In the genomic region with DNA sequence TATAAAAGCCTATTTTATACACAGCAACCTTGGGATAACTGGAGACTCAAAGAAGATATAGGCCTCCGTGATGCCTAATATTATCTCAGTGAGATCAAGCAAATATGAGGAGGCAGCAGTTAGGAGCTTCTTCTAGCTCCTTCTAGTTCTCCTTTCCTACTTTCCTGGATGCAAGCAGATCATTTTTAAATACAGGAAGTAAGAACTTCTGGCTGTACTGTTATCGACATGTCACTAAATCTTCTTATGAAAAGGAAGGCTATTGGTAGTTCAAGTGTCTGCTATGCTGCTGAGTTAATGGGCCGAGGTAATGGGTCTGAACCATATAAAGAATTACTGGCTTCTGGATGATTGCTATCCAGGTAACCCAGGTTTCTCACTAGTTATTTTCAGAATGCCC, we compare ENCODE assay signal across 23 cellular contexts.
"Had no signal": no experiment of that assay in that cellular context is flagged by ENCODE, and none has a peak within 500 bp of the region (broad histone marks: within the 10 kb centered on the region; RNA-seq: fewer than 3 reads in every experiment).

No MANE protein-coding gene starts in this region.

- H3K4me1 ChIP-seq: body of pancreas, gastrocnemius medialis, heart left ventricle, left ventricle myocardium inferior, tibial artery, uterus had no signal

- DNase-seq: activated CD4-positive, alpha-beta memory T cell treated with anti-CD3 and anti-CD28 coated beads, Interleukin-2, amount 10 ng/mL, durations not matched to agents 7 days and 5 days; activated CD4-positive, alpha-beta T cell treated with anti-CD3 and anti-CD28 coated beads for 48 hours; activated CD4-positive, CD25-positive, alpha-beta regulatory T cell; activated CD8-positive, alpha-beta memory T cell treated with anti-CD3 and anti-CD28 coated beads, Interleukin-2, amount 10 ng/mL, durations not matched to agents 7 days and 5 days; activated naive CD4-positive, alpha-beta T cell treated with Interleukin-2 at 50 U/mL for 16 hours; activated T-cell treated with anti-CD3 and anti-CD28 coated beads, Interleukin-2, amount 50 U/mL, for 1 hour; body of pancreas; gastrocnemius medialis; heart left ventricle; kidney glomerular epithelial cell; left ventricle myocardium inferior; mammary epithelial cell; occipital lobe; stimulated activated CD4-positive, alpha-beta T cell treated with anti-CD3 and anti-CD28 coated beads, Interleukin-1b, Interleukin-23, amount 100 ng/mL, for 48 hours; stimulated activated CD8-positive, alpha-beta memory T cell treated with anti-CD3 and anti-CD28 coated beads, Interleukin-4, amount 100 ng/mL, for 48 hours; stimulated activated naive CD4-positive, alpha-beta T cell treated with Interleukin-2 at 50 U/mL for 16 hours; substantia nigra; tibial artery; uterus had no signal

- H3K9me3 ChIP-seq: body of pancreas, gastrocnemius medialis, heart left ventricle, left ventricle myocardium inferior, tibial artery, uterus had no signal

- FAIRE-seq: colon, endometrium, TTC549 had no signal

- H3K4me3 ChIP-seq: body of pancreas, gastrocnemius medialis, heart left ventricle, left ventricle myocardium inferior, tibial artery, uterus had no signal

- H3K27ac ChIP-seq: body of pancreas, gastrocnemius medialis, heart left ventricle, left ventricle myocardium inferior, tibial artery, uterus had no signal

- H3K27me3 ChIP-seq: body of pancreas, gastrocnemius medialis, heart left ventricle, tibial artery, uterus had no signal

- H3K36me3 ChIP-seq: gastrocnemius medialis, left ventricle myocardium inferior, uterus had no signal

- ATAC-seq: activated CD8-positive, alpha-beta memory T cell treated with anti-CD3 and anti-CD28 coated beads, Interleukin-2, amount 10 ng/mL, durations not matched to agents 7 days and 5 days; body of pancreas; esophagus mucosa; gastrocnemius medialis; heart left ventricle had no signal
